ENCODE assay signal across 27 cellular contexts in genomic region chrX:11331788-11332187, GRCh38. TPM values are rescaled to one million over a fixed set of nuclear protein-coding genes. Genes with fewer than 3 reads are reported as not detected.
A peak's percentile ranks its signal among the peaks of the same experiment; 100 is the strongest.
DNase-seq lines count a peak whose midpoint lies in the region; ATAC-seq and TF ChIP-seq lines count a peak whose summit lies in the region.
"Had no signal": no experiment of that assay in that cellular context is flagged by ENCODE, and none has a peak within 500 bp of the region (broad histone marks: within the 10 kb centered on the region; RNA-seq: fewer than 3 reads in every experiment).

No MANE protein-coding gene starts in this region.

- TF ChIP-seq CTCF in psoas muscle (IDR thresholded peaks at IDR 0.05) = no peak

- no peak overlapping the region for H3K4me3 ChIP-seq in psoas muscle
- H3K4me3 ChIP-seq: BLaER1, GM12878 had no signal

- peak overlapping the region; percentile 47 for H3K27ac Mint-ChIP-seq in memory B cell
- H3K27ac Mint-ChIP-seq: CD14-positive monocyte; CD4-positive, alpha-beta memory T cell; CD4-positive, CD25-positive, alpha-beta regulatory T cell; CD8-positive, alpha-beta memory T cell had no signal

- no peaks in the 10 kb centered on the region for H3K27me3 ChIP-seq in psoas muscle (ENCODE audit: insufficient read depth in 3 of 3, low read length in 2 of 3)
- H3K27me3 ChIP-seq: BE2C had no signal

- ATAC-seq in left lobe of liver = peak; percentile 59
- ATAC-seq in memory B cell (ENCODE audit: low read depth) = no peak
- no peak for ATAC-seq in psoas muscle
- ATAC-seq: GM12878 had no signal

- H3K4me1 Mint-ChIP-seq in memory B cell = peaks cover 2% of the 10 kb centered on the region
- H3K4me1 Mint-ChIP-seq: CD14-positive monocyte; CD4-positive, alpha-beta memory T cell; CD4-positive, CD25-positive, alpha-beta regulatory T cell; CD8-positive, alpha-beta memory T cell had no signal

- peaks cover 7% of the 10 kb centered on the region for H3K36me3 Mint-ChIP-seq in memory B cell
- H3K36me3 Mint-ChIP-seq: CD14-positive monocyte; CD4-positive, alpha-beta memory T cell; CD4-positive, CD25-positive, alpha-beta regulatory T cell had no signal

- no peaks in the 10 kb centered on the region for H3K9me3 ChIP-seq in psoas muscle
- H3K9me3 ChIP-seq: BE2C, BLaER1 had no signal

- H3K4me3 Mint-ChIP-seq in memory B cell = no peak overlapping the region
- H3K4me3 Mint-ChIP-seq: CD14-positive monocyte; CD4-positive, alpha-beta memory T cell; CD4-positive, CD25-positive, alpha-beta regulatory T cell; CD8-positive, alpha-beta memory T cell had no signal

- no peak overlapping the region for H3K27ac ChIP-seq in psoas muscle
- H3K27ac ChIP-seq: BLaER1 had no signal

- no peaks in the 10 kb centered on the region for H3K4me1 ChIP-seq in psoas muscle
- H3K4me1 ChIP-seq: BE2C had no signal

- DNase-seq in foreskin melanocyte (peak; percentile 8), left lobe of liver (ENCODE audit: low spot score) (no peak), memory B cell (ENCODE audit: low spot score in 2 of 2) (no peak), psoas muscle (no peak), HuH-7.5 (ENCODE audit: low spot score) (no peak)
- DNase-seq: 8988T; ACHN; BE2C; C1 segment of cervical spinal cord; CD4-positive, alpha-beta memory T cell; CD4-positive, CD25-positive, alpha-beta regulatory T cell; CD8-positive, alpha-beta memory T cell; COR-L47; DMS 273 treated with DMSO at 0.1 percent for 48 hours; DMS153; DMS53; DMS79; DND-41; EL; GDM1 had no signal

- H3K27me3 Mint-ChIP-seq in memory B cell = no peaks in the 10 kb centered on the region
- H3K27me3 Mint-ChIP-seq: CD4-positive, alpha-beta memory T cell; CD4-positive, CD25-positive, alpha-beta regulatory T cell had no signal

- intact Hi-C loops in psoas muscle (cut with DNase I) = no loop called here

- H3K9me3 Mint-ChIP-seq in memory B cell = no peaks in the 10 kb centered on the region

- H3K36me3 ChIP-seq in psoas muscle (ENCODE audit: insufficient read depth in 1 of 2, low read depth in 1 of 2) = no peaks in the 10 kb centered on the region
- H3K36me3 ChIP-seq: BE2C, BLaER1 had no signal

- WGBS in psoas muscle, 3 donors = 71 to 99% (median 94%) methylated on average over 2 of the region's 2 CpGs

RNA-seq across cellular contexts. Expression of gene AMELX, which starts 38.6 kb away (rescaled TPM):
- not detected for total RNA-seq in left lobe of liver
- total RNA-seq in psoas muscle = not detected
- not detected for polyA plus RNA-seq in psoas muscle
- total RNA-seq: A673; CD4-positive, alpha-beta memory T cell; CD4-positive, CD25-positive, alpha-beta regulatory T cell; CD8-positive, alpha-beta memory T cell; Daoy; G401; GM12878 had no signal
- polyA plus RNA-seq: AG04450; CD14-positive monocyte; CD4-positive, alpha-beta memory T cell; CD4-positive, CD25-positive, alpha-beta regulatory T cell; CD8-positive, alpha-beta memory T cell; GM12878 had no signal
